ENCODE assay signal across 22 cellular contexts in genomic region chr1:59742526-59742925, GRCh38.
DNase-seq lines count a peak whose midpoint lies in the region; ATAC-seq and TF ChIP-seq lines count a peak whose summit lies in the region.
"Had no signal": no experiment of that assay in that cellular context is flagged by ENCODE, and none has a peak within 500 bp of the region (broad histone marks: within the 10 kb centered on the region; RNA-seq: fewer than 3 reads in every experiment).

No MANE protein-coding gene starts in this region.

- ATAC-seq in Right ventricle myocardium superior (ENCODE audit: poor library complexity) (no peak), GM19455 (IDR thresholded peaks at IDR 0.05; ENCODE audit: unreplicated experiment) (no peak)
- ATAC-seq: left colon had no signal

- TF ChIP-seq CTCF in cardiac muscle cell (IDR thresholded peaks at IDR 0.05; ENCODE audit: low read depth, low read length): no peak
- TF ChIP-seq CTCF in right atrium auricular region (IDR thresholded peaks at IDR 0.05): no peak
- no peak for TF ChIP-seq CTCF in spleen (IDR thresholded peaks at IDR 0.05 in 8 of 11, conservative IDR thresholded peaks at IDR 0.05 in 3 of 11)
- no peak for TF ChIP-seq CTCF in BE2C (IDR thresholded peaks at IDR 0.05; ENCODE audit: low read depth, low read length)

- POLR2A ChIA-PET in HEK293T (lab: Yijun Ruan, JAX): no interaction called here

- WGBS in spleen, 5 donors: 48 to 79% (median 65%) methylated on average over 2 of the region's 2 CpGs

- DNase-seq in cardiac muscle cell (ENCODE audit: low read depth in 1 of 2, low spot score in 1 of 2) (no peak), Right ventricle myocardium superior (no peak), right atrium auricular region (ENCODE audit: low spot score) (no peak), spleen (no peak), HEK293T (ENCODE audit: extremely low spot score) (no peak), BE2C (no peak), NCI-H82 treated with DMSO at 0.1 percent for 48 hours (lab: John Stamatoyannopoulos, UW; ENCODE audit: unreplicated experiment) (no peak)
- DNase-seq: activated CD4-positive, alpha-beta T cell treated with anti-CD3 and anti-CD28 coated beads for 4 hours; activated CD8-positive, alpha-beta memory T cell treated with anti-CD3 and anti-CD28 coated beads for 24 hours; DMS53; effector CD8-positive, alpha-beta T cell; foreskin fibroblast; GM23248; HFFc6; left colon; naive B cell; NCI-H1417 treated with DMSO at 0.1 percent for 48 hours; NCI-H2081 treated with DMSO at 0.1 percent for 48 hours; NCI-H446 treated with DMSO at 0.1 percent for 48 hours; PC-9; SHP77 had no signal

- H3K27me3 ChIP-seq in cardiac muscle cell: no peaks in the 10 kb centered on the region
- no peaks in the 10 kb centered on the region for H3K27me3 ChIP-seq in right atrium auricular region
- no peaks in the 10 kb centered on the region for H3K27me3 ChIP-seq in spleen (replicated peaks in 1 of 7)
- H3K27me3 ChIP-seq in BE2C: no peaks in the 10 kb centered on the region

- H3K36me3 ChIP-seq in cardiac muscle cell (no peaks in the 10 kb centered on the region), right atrium auricular region (no peaks in the 10 kb centered on the region), spleen (no peaks in the 10 kb centered on the region), BE2C (no peaks in the 10 kb centered on the region)

- H3K9me3 ChIP-seq in cardiac muscle cell (ENCODE audit: low read depth) (no peaks in the 10 kb centered on the region), right atrium auricular region (no peaks in the 10 kb centered on the region), spleen (no peaks in the 10 kb centered on the region), BE2C (no peaks in the 10 kb centered on the region)

- TF ChIP-seq POLR2A in spleen (IDR thresholded peaks at IDR 0.05): no peak

- intact Hi-C loops in Right ventricle myocardium superior (cut with DNase I): no loop called here
- intact Hi-C loops in spleen (cut with DNase I; ENCODE audit: low total_unique reads): no loop called here

- H3K4me1 ChIP-seq in cardiac muscle cell (ENCODE audit: low read depth) (peaks cover 32% of the 10 kb centered on the region), right atrium auricular region (peaks cover 0 to 37% of the 10 kb centered on the region in 2 donors), spleen (peaks cover 0 to 29% (median 13%) of the 10 kb centered on the region in 6 donors), BE2C (peaks cover 7% of the 10 kb centered on the region)

- CTCF ChIA-PET in HEK293T (lab: Yijun Ruan, JAX): no interaction called here

- peak overlapping the region; percentile 41 for H3K27ac ChIP-seq in cardiac muscle cell
- H3K27ac ChIP-seq in right atrium auricular region: peak overlapping the region; percentile 76 to 84
- H3K27ac ChIP-seq in spleen: peak overlapping the region in 5 of 8 donors; percentile 63 to 82 (median 70)
- H3K27ac ChIP-seq: GM23248, PC-9 had no signal

- H3K4me3 ChIP-seq in cardiac muscle cell: no peak overlapping the region
- H3K4me3 ChIP-seq in right atrium auricular region: no peak overlapping the region
- no peak overlapping the region for H3K4me3 ChIP-seq in spleen
- no peak overlapping the region for H3K4me3 ChIP-seq in BE2C (ENCODE audit: low read depth, low read length)
- H3K4me3 ChIP-seq: GM23248, PC-9 had no signal

TF ChIP-seq in HEK293T, 16 proteins besides CTCF, POLR2A, EP300 and RAD21:
- TF ChIP-seq FOXA1 (IDR thresholded peaks at IDR 0.05): no peak
- TF ChIP-seq LEF1 (IDR thresholded peaks at IDR 0.05; ENCODE audit: borderline replicate concordance): no peak
- no peak for TF ChIP-seq HDGF (IDR thresholded peaks at IDR 0.05; ENCODE audit: borderline replicate concordance)
- no peak for TF ChIP-seq FOXK2 (IDR thresholded peaks at IDR 0.05)
- TF ChIP-seq TARDBP (IDR thresholded peaks at IDR 0.05): no peak
- no peak for TF ChIP-seq ZNF384 (IDR thresholded peaks at IDR 0.05)
- no peak for TF ChIP-seq ARNT (IDR thresholded peaks at IDR 0.05)
- TF ChIP-seq FOXM1 (IDR thresholded peaks at IDR 0.05; ENCODE audit: borderline replicate concordance): no peak
- TF ChIP-seq SUZ12 (IDR thresholded peaks at IDR 0.05): no peak
- no peak for TF ChIP-seq ELF4 (IDR thresholded peaks at IDR 0.05)
- no peak for TF ChIP-seq BHLHE40 (IDR thresholded peaks at IDR 0.05; ENCODE audit: borderline replicate concordance)
TF ChIP-seq in HEK293T: peak in this region for 0.
